8 cellular contexts compared by ENCODE assay signal in the genomic region with DNA sequence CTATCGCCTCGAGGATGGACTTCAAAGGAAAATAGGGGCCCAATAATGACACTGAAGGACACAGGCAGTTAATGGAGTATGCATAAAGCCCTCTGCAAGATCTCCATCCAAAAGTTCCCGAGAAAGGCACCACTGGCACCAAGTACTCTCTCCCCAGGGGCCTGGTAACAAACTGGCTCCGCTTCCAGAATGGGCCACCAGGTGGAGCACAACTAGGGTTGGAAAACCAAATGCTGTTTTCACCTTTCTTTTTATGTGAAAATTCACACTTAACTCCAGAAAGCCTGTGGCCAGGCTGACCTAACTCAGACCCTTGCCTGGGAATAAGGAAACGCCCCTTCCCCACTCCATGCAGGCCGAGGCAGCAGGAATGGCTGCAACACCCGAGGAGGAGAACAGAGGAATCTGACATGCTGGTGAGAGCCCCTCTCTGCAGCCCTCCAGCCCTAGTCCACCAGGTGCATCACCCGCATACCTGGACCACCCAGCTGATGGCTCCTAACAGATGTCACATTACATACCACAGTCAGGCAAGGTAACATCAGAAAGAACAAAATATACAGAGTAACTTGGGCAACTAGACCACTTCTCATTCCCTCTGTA. TPM values are rescaled to one million over a fixed set of nuclear protein-coding genes. Genes with fewer than 3 reads are reported as not detected.
A peak's percentile ranks its signal among the peaks of the same experiment; 100 is the strongest.
DNase-seq lines count a peak whose midpoint lies in the region; ATAC-seq and TF ChIP-seq lines count a peak whose summit lies in the region.

No MANE protein-coding gene starts in this region.

- DNase-seq in SHP77 (lab: John Stamatoyannopoulos, UW): peak; percentile 13 to 35
- no peak for DNase-seq in SHP77 treated with DMSO at 0.1 percent for 48 hours (lab: John Stamatoyannopoulos, UW)
- peak; percentile 3 for DNase-seq in NCI-H748 treated with DMSO at 0.1 percent for 48 hours (lab: John Stamatoyannopoulos, UW)
- peak; percentile 57 for DNase-seq in activated CD8-positive, alpha-beta memory T cell treated with anti-CD3 and anti-CD28 coated beads, Interleukin-2, amount 50 U/mL, for 24 hours (ENCODE audit: extremely low read depth)
- peak; percentile 52 to 78 for DNase-seq in erythroblast (lab: John Stamatoyannopoulos, UW)
- peak; percentile 20 to 70 (median 55) for DNase-seq in naive thymus-derived CD4-positive, alpha-beta T cell
- DNase-seq in stimulated activated naive CD4-positive, alpha-beta T cell (lab: John Stamatoyannopoulos, UW): peak; percentile 19 to 66 (median 52)

- POLR2A ChIA-PET in naive thymus-derived CD4-positive, alpha-beta T cell (lab: Charles Lee): interaction anchor here (0.6 kb wide), 1 partner anchor 42 kb away, joined by 3 read pairs; no protein-coding TSS in a partner anchor

- intact Hi-C loops in naive thymus-derived CD4-positive, alpha-beta T cell (cut with micrococcal nuclease): loop anchor here (1.0 to 5.0 kb wide), 5 partner anchors 22 to 259 kb away; a partner anchor contains a TSS

- H3K27me3 ChIP-seq in naive thymus-derived CD4-positive, alpha-beta T cell (ENCODE audit: control insufficient read depth in 2 of 2, insufficient read depth in 2 of 2, low read length in 2 of 2): no peaks in the 10 kb centered on the region

- no peaks in the 10 kb centered on the region for H3K9me3 Mint-ChIP-seq in naive thymus-derived CD4-positive, alpha-beta T cell

- no peak overlapping the region for H3K27ac ChIP-seq in naive thymus-derived CD4-positive, alpha-beta T cell (ENCODE audit: low read depth, low read length)

- peaks cover 5 to 26% (median 17%) of the 10 kb centered on the region in 7 donors for H3K4me1 Mint-ChIP-seq in naive thymus-derived CD4-positive, alpha-beta T cell

- peaks cover 0 to 4% of the 10 kb centered on the region in 2 donors for H3K4me1 ChIP-seq in naive thymus-derived CD4-positive, alpha-beta T cell (ENCODE audit: control insufficient read depth in 2 of 2, insufficient read depth in 2 of 2, low read length in 2 of 2)

- CTCF ChIA-PET in naive thymus-derived CD4-positive, alpha-beta T cell (lab: Charles Lee): interaction anchor here (0.6 to 1.2 kb wide), 8 partner anchors 10 to 340 kb away, joined by 3 to 4 read pairs (median 3); no protein-coding TSS in a partner anchor

- peak; percentile 74 for ATAC-seq in naive thymus-derived CD4-positive, alpha-beta T cell
- ATAC-seq in GM18870 (IDR thresholded peaks at IDR 0.05; ENCODE audit: unreplicated experiment): no peak

- no peak overlapping the region for H3K4me3 ChIP-seq in naive thymus-derived CD4-positive, alpha-beta T cell (ENCODE audit: low read length)

- no peaks in the 10 kb centered on the region for H3K27me3 Mint-ChIP-seq in naive thymus-derived CD4-positive, alpha-beta T cell

- H3K9me3 ChIP-seq in naive thymus-derived CD4-positive, alpha-beta T cell (ENCODE audit: control insufficient read depth in 2 of 3, low read length in 3 of 3): no peaks in the 10 kb centered on the region

- peaks cover 0 to 8% (median 0%) of the 10 kb centered on the region in 3 experiments for H3K36me3 ChIP-seq in naive thymus-derived CD4-positive, alpha-beta T cell (ENCODE audit: control insufficient read depth in 2 of 3, insufficient read depth in 3 of 3, low read length in 3 of 3)

- H3K27ac Mint-ChIP-seq in naive thymus-derived CD4-positive, alpha-beta T cell: no peak overlapping the region

- H3K4me3 Mint-ChIP-seq in naive thymus-derived CD4-positive, alpha-beta T cell: no peak overlapping the region

- no peak for TF ChIP-seq POLR2A in erythroblast (IDR thresholded peaks at IDR 0.05; ENCODE audit: low read length)

- H3K36me3 Mint-ChIP-seq in naive thymus-derived CD4-positive, alpha-beta T cell: peaks cover 4 to 22% (median 6%) of the 10 kb centered on the region in 5 donors

RNA-seq across cellular contexts. Expression of a gene that starts 42.8 kb away (rescaled TPM):
- 10 to 100 TPM; 16.4 to 34.3 (median 23.6) TPM for total RNA-seq in naive thymus-derived CD4-positive, alpha-beta T cell
- 1 to 10 TPM in 1 of 2 donors, under 1 TPM in 1; 0.65 to 4.0 TPM for polyA plus RNA-seq in naive thymus-derived CD4-positive, alpha-beta T cell
